Comparison of ENCODE assay signal across 1 cellular context in the genomic region with DNA sequence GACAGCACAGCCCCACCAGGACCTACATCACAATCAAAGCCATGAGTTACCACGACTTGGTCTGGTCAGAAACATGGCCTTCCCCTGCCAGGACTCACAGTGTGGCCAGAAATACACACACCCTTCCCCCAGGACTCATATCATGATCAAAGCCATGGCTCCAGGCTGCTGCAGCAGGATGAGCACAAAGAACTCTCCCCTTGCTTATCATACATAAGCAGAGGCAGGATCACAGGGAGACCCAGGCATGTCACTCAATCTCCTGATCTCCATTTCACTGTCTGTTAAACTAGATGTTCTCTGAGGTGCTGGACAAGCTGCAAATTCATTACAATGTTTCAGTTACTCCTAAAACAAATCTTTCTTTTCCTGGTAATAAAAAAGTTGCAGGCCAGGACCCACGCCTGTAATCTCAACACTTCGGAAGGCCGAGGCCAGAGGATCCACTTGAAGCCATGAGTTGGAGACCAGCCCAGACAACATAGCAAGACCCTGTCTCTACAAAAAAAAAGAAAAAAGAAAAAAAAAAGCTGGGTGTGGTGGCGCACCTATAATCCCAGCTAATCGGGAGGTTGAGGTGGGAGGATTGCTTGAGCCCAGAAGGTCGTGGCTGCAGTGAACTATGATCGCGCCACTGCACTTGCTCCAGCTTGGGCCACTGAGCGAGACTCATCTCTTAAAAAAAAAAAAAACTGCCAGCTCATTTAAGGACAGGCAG.
TF ChIP-seq lines count a peak whose summit lies in the region.

No MANE protein-coding gene starts in this region.

TF ChIP-seq in H1, 55 proteins besides CTCF, POLR2A, EP300 and RAD21:
- no peak for TF ChIP-seq GTF2F1 (IDR thresholded peaks at IDR 0.05; ENCODE audit: borderline replicate concordance, low read depth, low read length)
